In the genomic region with DNA sequence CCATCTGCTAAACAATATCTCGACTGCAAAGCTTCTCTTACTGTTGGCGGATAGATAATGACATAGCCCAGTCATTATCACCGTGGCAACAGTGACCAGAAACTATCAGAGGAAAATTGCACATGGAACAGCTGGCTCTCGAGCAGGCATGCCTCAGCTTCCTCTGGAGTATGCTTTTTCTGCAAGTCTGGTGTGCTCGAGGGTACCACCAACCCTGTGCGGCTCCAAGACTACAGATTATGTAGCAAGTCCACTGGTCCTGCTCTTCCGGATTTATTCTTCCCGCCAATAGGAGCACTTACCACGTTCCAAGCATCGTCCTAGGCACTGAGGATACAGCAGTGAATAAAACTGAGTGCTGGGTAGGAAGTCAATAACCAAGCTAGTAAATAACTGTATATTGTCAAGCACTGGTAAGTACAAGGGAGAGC, we compare ENCODE assay signal across 8 cellular contexts. TPM values are rescaled to one million over a fixed set of nuclear protein-coding genes. Genes with fewer than 3 reads are reported as not detected.
A peak's percentile ranks its signal among the peaks of the same experiment; 100 is the strongest.
DNase-seq lines count a peak whose midpoint lies in the region; ATAC-seq and TF ChIP-seq lines count a peak whose summit lies in the region.

No MANE protein-coding gene starts in this region.

- peaks cover 21% of the 10 kb centered on the region for H3K4me1 ChIP-seq in cardiac muscle cell (ENCODE audit: low read depth)
- H3K4me1 ChIP-seq in ascending aorta: peaks cover 26 to 46% of the 10 kb centered on the region in 2 donors
- H3K4me1 ChIP-seq in right lobe of liver: peaks cover 0 to 55% (median 7%) of the 10 kb centered on the region in 4 donors

- no peak for TF ChIP-seq POLR2A in right lobe of liver (IDR thresholded peaks at IDR 0.05)

- WGBS in right lobe of liver (ENCODE audit: insufficient coverage, low coverage, low lambda C conversion rate, missing lambda C conversion rate): under 1% methylated on average over 10 of the region's 10 CpGs

- peaks cover 48% of the 10 kb centered on the region for H3K4me1 Mint-ChIP-seq in type B pancreatic cell (ENCODE audit: unreplicated experiment)

- H3K27me3 Mint-ChIP-seq in type B pancreatic cell: no peaks in the 10 kb centered on the region

- DNase-seq in cardiac muscle cell (ENCODE audit: low read depth in 1 of 2, low spot score in 1 of 2) (peak in 1 of 2 donors; percentile 64), cardiac septum (ENCODE audit: low spot score) (no peak), NCI-H446 (lab: John Stamatoyannopoulos, UW) (peak; percentile 34 to 49), ascending aorta (ENCODE audit: low spot score in 2 of 2) (no peak), right lobe of liver (no peak), type B pancreatic cell (ENCODE audit: extremely low spot score, unreplicated experiment) (no peak), middle frontal gyrus (ENCODE audit: extremely low spot score, low spot score) (no peak), G401 (ENCODE audit: low spot score) (no peak)

- no peaks in the 10 kb centered on the region for H3K27me3 ChIP-seq in cardiac muscle cell
- no peaks in the 10 kb centered on the region for H3K27me3 ChIP-seq in ascending aorta
- H3K27me3 ChIP-seq in right lobe of liver: no peaks in the 10 kb centered on the region

- H3K36me3 ChIP-seq in cardiac muscle cell: no peaks in the 10 kb centered on the region
- H3K36me3 ChIP-seq in ascending aorta: no peaks in the 10 kb centered on the region
- no peaks in the 10 kb centered on the region for H3K36me3 ChIP-seq in right lobe of liver

- H3K4me3 Mint-ChIP-seq in type B pancreatic cell: peak overlapping the region; percentile 99

- no peak for ATAC-seq in right lobe of liver

- H3K27ac ChIP-seq in cardiac muscle cell (peak overlapping the region; percentile 12), ascending aorta (peak overlapping the region; percentile 76 to 84), right lobe of liver (peak overlapping the region in 2 of 3 donors; percentile 11 to 64)

- in situ Hi-C loops in G401 (cut with HindIII; ENCODE audit: low sequenced_read_pairs): no loop called here

- H3K9me3 Mint-ChIP-seq in type B pancreatic cell: no peaks in the 10 kb centered on the region

- no peak for TF ChIP-seq CTCF in cardiac muscle cell (IDR thresholded peaks at IDR 0.05; ENCODE audit: low read depth, low read length)
- TF ChIP-seq CTCF in ascending aorta (IDR thresholded peaks at IDR 0.05): no peak
- no peak for TF ChIP-seq CTCF in right lobe of liver (IDR thresholded peaks at IDR 0.05)
- no peak for TF ChIP-seq CTCF in type B pancreatic cell (conservative IDR thresholded peaks at IDR 0.05)

- H3K4me3 ChIP-seq in cardiac muscle cell: peak overlapping the region; percentile 50
- peak overlapping the region; percentile 75 to 85 for H3K4me3 ChIP-seq in ascending aorta
- H3K4me3 ChIP-seq in right lobe of liver: peak overlapping the region; percentile 88 to 95 (median 91)

- peak overlapping the region; percentile 99 for H3K27ac Mint-ChIP-seq in type B pancreatic cell

- peaks cover 8% of the 10 kb centered on the region for H3K36me3 Mint-ChIP-seq in type B pancreatic cell

- H3K9me3 ChIP-seq in cardiac muscle cell (ENCODE audit: low read depth) (no peaks in the 10 kb centered on the region), ascending aorta (no peaks in the 10 kb centered on the region), right lobe of liver (no peaks in the 10 kb centered on the region)

- intact Hi-C loops in cardiac septum (cut with DNase I): no loop called here
- intact Hi-C loops in ascending aorta (cut with DNase I): loop anchor here (5.0 to 10.0 kb wide), 4 partner anchors 209 to 1264 kb away; partner anchors contain the start of genes ATG2B, GSKIP, PAPOLA and VRK1
- intact Hi-C loops in right lobe of liver (cut with DNase I): no loop called here

RNA-seq across cellular contexts. Expression of gene GLRX5, which starts 1.4 kb away (rescaled TPM):
- total RNA-seq in cardiac muscle cell (50.2 and 80.8 TPM in 2 replicates), cardiac septum (61.8 TPM), ascending aorta (24.6 TPM), right lobe of liver (10 to 100 TPM; 31.4 to 48.5 (median 40.2) TPM), type B pancreatic cell (ENCODE audit: low replicate concordance) (48.8 and 59.4 TPM in 2 replicates)
- 180 and 181 TPM in 2 replicates for polyA plus RNA-seq in cardiac muscle cell
- total RNA-seq in G401 (2014; rRNA removed; shearing (Covaris generic)): 104 and 105 TPM in 2 replicates

RNA-seq across cellular contexts. Expression of gene SYNE3, which starts 17.0 kb away (rescaled TPM):
- total RNA-seq in cardiac muscle cell (0.42 and 2.0 TPM in 2 replicates), cardiac septum (12.4 TPM), ascending aorta (84.1 TPM), right lobe of liver (10 to 100 TPM in 1 of 6 experiments, 1 to 10 TPM in 5; 3.7 to 11.6 (median 5.0) TPM), type B pancreatic cell (ENCODE audit: low replicate concordance) (0.65 and 2.9 TPM in 2 replicates)
- 0.09 and 0.45 TPM in 2 replicates for polyA plus RNA-seq in cardiac muscle cell
- 0.55 and 2.4 TPM in 2 replicates for total RNA-seq in G401 (2014; rRNA removed; shearing (Covaris generic))

Comparison
In these comparisons a context has a peak if more than half of its experiments do, and no peak if none do; other contexts are left out.
1. DNase-seq: peak in NCI-H446 (2 of 2); none in cardiac septum (single experiment), ascending aorta (0 of 2), right lobe of liver (0 of 3), type B pancreatic cell (single experiment), middle frontal gyrus (single experiment) and G401 (single experiment).
2. H3K27ac ChIP-seq: peak in every context shown above with its lines; median percentile 80 in ascending aorta; 38 in right lobe of liver; 12 in cardiac muscle cell.
3. Peak in every context shown above with its lines, with median percentiles within 50 percentile points of each other: H3K4me3 ChIP-seq.